In the genomic region with DNA sequence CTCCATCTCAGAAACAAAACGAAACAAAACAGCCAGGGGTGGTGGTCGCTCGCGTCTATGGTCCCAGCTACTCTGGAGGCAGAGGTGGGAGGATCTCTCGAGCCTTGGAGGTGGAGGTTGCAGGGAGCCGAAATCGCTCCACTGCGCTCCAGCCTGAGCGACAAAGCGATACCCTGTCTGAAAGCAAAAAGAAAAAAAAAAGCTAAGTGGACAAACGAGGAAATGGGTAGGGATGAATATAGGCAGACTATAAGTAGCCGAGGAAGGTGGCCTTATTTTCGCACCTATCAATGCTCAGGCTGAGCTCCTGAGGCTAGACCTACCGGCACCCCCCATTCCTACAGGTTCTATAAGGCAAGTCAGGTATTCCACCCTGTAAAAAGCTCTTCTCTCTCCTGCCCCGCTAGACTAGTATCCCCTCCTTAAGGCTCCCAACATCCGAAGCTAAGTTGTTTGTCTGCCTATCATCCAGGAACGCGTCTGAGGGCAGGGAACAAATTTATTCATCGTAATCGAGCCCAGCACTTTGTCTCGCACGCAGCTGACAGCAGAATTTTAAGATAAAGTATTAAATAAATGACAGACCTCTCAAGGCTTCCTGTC, we compare ENCODE assay signal across 8 cellular contexts. TPM values are rescaled to one million over a fixed set of nuclear protein-coding genes. Genes with fewer than 3 reads are reported as not detected.
DNase-seq lines count a peak whose midpoint lies in the region; ATAC-seq and TF ChIP-seq lines count a peak whose summit lies in the region.

No MANE protein-coding gene starts in this region.

- ATAC-seq in activated CD4-positive, CD25-positive, alpha-beta regulatory T cell treated with anti-CD3 and anti-CD28 coated beads, Interleukin-2, amount 50 U/mL, for 24 hours, result peak; percentile 19 to 27
- ATAC-seq in HG02571 (IDR thresholded peaks at IDR 0.05; ENCODE audit: unreplicated experiment) (peak; percentile 38), heart left ventricle (peak; percentile 7 to 31 (median 12)), sciatic nerve (peak; percentile 43)
- peak; percentile 38 to 41 for ATAC-seq in activated T-cell treated with anti-CD3 and anti-CD28 coated beads, Interleukin-2, amount 50 U/mL, for 72 hours (replicated peaks in 1 of 2)

- TF ChIP-seq CTCF in heart left ventricle (IDR thresholded peaks at IDR 0.05), result no peak

- peaks cover 34% of the 10 kb centered on the region for H3K4me1 Mint-ChIP-seq in activated T-cell treated with anti-CD3 and anti-CD28 coated beads, Interleukin-2, amount 50 U/mL, for 72 hours (ENCODE audit: low read depth)

- H3K4me3 Mint-ChIP-seq in activated T-cell treated with anti-CD3 and anti-CD28 coated beads, Interleukin-2, amount 50 U/mL, for 72 hours, result peak overlapping the region; percentile 96 to 99

- no peaks in the 10 kb centered on the region for H3K27me3 Mint-ChIP-seq in activated T-cell treated with anti-CD3 and anti-CD28 coated beads, Interleukin-2, amount 50 U/mL, for 72 hours (ENCODE audit: low read depth)

- peak overlapping the region; percentile 49 to 99 (median 74) for H3K4me3 ChIP-seq in heart left ventricle

- no peaks in the 10 kb centered on the region for H3K9me3 Mint-ChIP-seq in activated T-cell treated with anti-CD3 and anti-CD28 coated beads, Interleukin-2, amount 50 U/mL, for 72 hours

- H3K27ac Mint-ChIP-seq in activated T-cell treated with anti-CD3 and anti-CD28 coated beads, Interleukin-2, amount 50 U/mL, for 72 hours, result peak overlapping the region; percentile 97

- intact Hi-C loops in heart left ventricle (cut with DNase I) (no loop called here), sciatic nerve (cut with DNase I) (no loop called here)

- H3K27me3 ChIP-seq in heart left ventricle, result no peaks in the 10 kb centered on the region

- no peak for TF ChIP-seq POLR2A in heart left ventricle (IDR thresholded peaks at IDR 0.05)

- peaks cover 0 to 29% (median 20%) of the 10 kb centered on the region in 9 donors for H3K36me3 ChIP-seq in heart left ventricle

- H3K4me1 ChIP-seq in heart left ventricle, result peaks cover 0 to 24% (median 10%) of the 10 kb centered on the region in 12 donors

- no peak for DNase-seq in activated CD4-positive, CD25-positive, alpha-beta regulatory T cell (lab: John Stamatoyannopoulos, UW)
- DNase-seq in NCI-H1105 treated with DMSO at 0.1 percent for 48 hours (lab: John Stamatoyannopoulos, UW), result peak; percentile 81
- DNase-seq in activated T-cell treated with anti-CD3 and anti-CD28 coated beads, Interleukin-2, amount 50 U/mL, for 72 hours, result peak; percentile 25 to 28
- no peak for DNase-seq in heart left ventricle
- DNase-seq in sciatic nerve (ENCODE audit: low spot score), result no peak
- no peak for DNase-seq in NCI-H2196 (lab: John Stamatoyannopoulos, UW; ENCODE audit: unreplicated experiment)

- peaks cover 10 to 29% of the 10 kb centered on the region in 2 donors for H3K36me3 Mint-ChIP-seq in activated T-cell treated with anti-CD3 and anti-CD28 coated beads, Interleukin-2, amount 50 U/mL, for 72 hours (ENCODE audit: insufficient read depth in 2 of 2)

- WGBS in heart left ventricle, 4 donors, result 5 to 9% (median 7%) methylated on average over 22 of the region's 22 CpGs

- peak overlapping the region in 11 of 12 donors; percentile 58 to 87 (median 83) for H3K27ac ChIP-seq in heart left ventricle

- H3K9me3 ChIP-seq in heart left ventricle, result no peaks in the 10 kb centered on the region

RNA-seq across cellular contexts. Expression of a gene that starts 0.6 kb away (rescaled TPM):
- 10 to 100 TPM; 27.2 to 36.1 TPM for total RNA-seq in activated T-cell treated with anti-CD3 and anti-CD28 coated beads, Interleukin-2, amount 50 U/mL, for 72 hours
- total RNA-seq in heart left ventricle (10 to 100 TPM in 8 of 9 donors, 1 to 10 TPM in 1; 8.4 to 16.2 (median 12.3) TPM), sciatic nerve (24.7 TPM)
- 1 to 10 TPM; 4.4 to 6.5 TPM for polyA plus RNA-seq in heart left ventricle

RNA-seq across cellular contexts. Expression of a gene that starts 9.5 kb away (rescaled TPM):
- 10 to 100 TPM; 41.0 to 48.2 TPM for total RNA-seq in activated T-cell treated with anti-CD3 and anti-CD28 coated beads, Interleukin-2, amount 50 U/mL, for 72 hours
- total RNA-seq in heart left ventricle (10 to 100 TPM; 17.6 to 38.0 (median 24.4) TPM), sciatic nerve (55.0 TPM)
- 10 to 100 TPM in 1 of 2 donors, 1 to 10 TPM in 1; 9.1 to 24.6 TPM for polyA plus RNA-seq in heart left ventricle

Comparison
In these comparisons a context has a peak if more than half of its experiments do, and no peak if none do; other contexts are left out.
1. DNase-seq: peak in NCI-H1105 treated with DMSO at 0.1 percent for 48 hours (single experiment) and activated T-cell treated with anti-CD3 and anti-CD28 coated beads, Interleukin-2, amount 50 U/mL, for 72 hours (2 of 2); none in activated CD4-positive, CD25-positive, alpha-beta regulatory T cell (0 of 4), heart left ventricle (0 of 5), sciatic nerve (single experiment) and NCI-H2196 (single experiment).
2. Peak in every context shown above with its lines, with median percentiles within 50 percentile points of each other: ATAC-seq.